9 cellular contexts compared by ENCODE assay signal in the genomic region with DNA sequence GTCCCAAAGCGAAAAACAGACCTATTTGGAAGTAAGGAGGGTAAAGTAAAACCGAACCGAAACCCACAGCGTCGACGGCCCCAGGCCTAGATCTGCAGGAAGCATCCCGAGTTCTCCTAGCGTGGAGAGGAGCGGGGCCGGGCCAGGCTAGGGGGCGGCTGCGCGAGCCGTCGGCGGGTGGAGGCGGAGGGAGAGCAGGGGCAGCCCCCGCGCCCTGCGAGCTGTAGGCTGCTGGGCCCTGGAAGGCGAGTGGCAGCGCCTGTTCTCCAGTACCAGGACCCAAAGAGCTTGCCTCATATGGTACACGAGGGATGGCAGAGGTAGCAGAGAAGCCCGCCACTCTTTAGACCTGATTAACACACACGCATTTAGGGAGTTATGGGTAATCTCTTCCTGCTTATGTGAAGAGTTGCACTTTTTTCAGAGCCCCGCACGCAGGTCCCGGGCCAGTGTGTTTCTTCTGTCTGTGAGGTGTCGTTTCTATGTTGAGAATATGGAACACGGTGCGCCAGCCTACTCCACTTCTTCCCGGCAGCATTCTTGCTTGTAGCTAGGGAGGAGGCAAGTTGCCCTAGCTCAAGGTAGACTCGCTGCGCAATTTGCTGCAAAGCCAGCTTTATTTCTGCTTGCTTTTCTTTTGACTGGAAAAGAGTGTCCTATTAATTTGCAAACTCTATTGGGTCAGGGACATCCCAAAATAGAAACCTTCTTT.
A peak's percentile ranks its signal among the peaks of the same experiment; 100 is the strongest.
DNase-seq lines count a peak whose midpoint lies in the region; ATAC-seq, FAIRE-seq and TF ChIP-seq lines count a peak whose summit lies in the region.
"Had no signal": no experiment of that assay in that cellular context is flagged by ENCODE, and none has a peak within 500 bp of the region (broad histone marks: within the 10 kb centered on the region; RNA-seq: fewer than 3 reads in every experiment).

No MANE protein-coding gene starts in this region.

- no peaks in the 10 kb centered on the region for H3K9me3 ChIP-seq in H9 (ENCODE audit: control insufficient read depth, low read depth, low read length)
- no peaks in the 10 kb centered on the region for H3K9me3 ChIP-seq in right cardiac atrium (ENCODE audit: control insufficient read depth, low read length)
- no peaks in the 10 kb centered on the region for H3K9me3 ChIP-seq in small intestine (ENCODE audit: control insufficient read depth, low read depth)

- H2BK20ac ChIP-seq in H9 (ENCODE audit: low read depth, low read length, poor library complexity, severe bottlenecking) = no peak overlapping the region

- H2BK12ac ChIP-seq in H9 (ENCODE audit: insufficient read length, low read depth, low read length) = no peak overlapping the region

- H3K4me1 ChIP-seq in H9 (ENCODE audit: insufficient read depth, low read length) (no peaks in the 10 kb centered on the region), right cardiac atrium (ENCODE audit: control insufficient read depth, insufficient read depth, low read length) (no peaks in the 10 kb centered on the region), small intestine (ENCODE audit: control insufficient read depth in 2 of 2, insufficient read depth in 1 of 2, low read depth in 1 of 2, low read length in 1 of 2) (peaks cover 0 to 3% of the 10 kb centered on the region in 2 donors)

- peak overlapping the region; percentile 35 for H3K4me3 ChIP-seq in right cardiac atrium (ENCODE audit: low read length)
- H3K4me3 ChIP-seq in small intestine (ENCODE audit: low read depth in 1 of 2, low read length in 2 of 2) = peak overlapping the region; percentile 2 to 35

- no peaks in the 10 kb centered on the region; the same call in 1 of the 2 replicates for H3K27me3 ChIP-seq in H9 (ENCODE audit: insufficient read depth, low read length)
- H3K27me3 ChIP-seq in right cardiac atrium (ENCODE audit: control insufficient read depth, insufficient read depth) = no peaks in the 10 kb centered on the region
- no peaks in the 10 kb centered on the region for H3K27me3 ChIP-seq in small intestine (ENCODE audit: control insufficient read depth in 2 of 2, insufficient read depth in 2 of 2, low read length in 2 of 2)

- TF ChIP-seq CTCF in H9 (conservative IDR thresholded peaks at IDR 0.05) (no peak), WTC11 (IDR thresholded peaks at IDR 0.05) (no peak)

- H3K4me3 Mint-ChIP-seq in H9 (peak overlapping the region in 1 of 2 experiments; percentile 46; a peak in 3 of 5 replicates), WTC11 (peak overlapping the region; percentile 51)

- H3K4me2 ChIP-seq in H9 (ENCODE audit: insufficient read depth, insufficient read length, low read length) = no peak overlapping the region
- H3K4me2 ChIP-seq: KMS-11 had no signal

- peaks cover 0 to 6% (median 0%) of the 10 kb centered on the region in 3 experiments; a peak in 2 of 7 replicates for H3K36me3 Mint-ChIP-seq in H9 (ENCODE audit: insufficient read depth in 1 of 3, low read depth in 3 of 3)
- H3K36me3 Mint-ChIP-seq in WTC11 = 0 out of 2 replicates have a peak, but pooled peaks cover 8% of the 10 kb centered on the region

- no peaks in the 10 kb centered on the region for H3K79me1 ChIP-seq in H9 (ENCODE audit: insufficient read depth, low read depth, low read length, poor library complexity, severe bottlenecking)

- no peak for FAIRE-seq in small intestine (lab: Jason Lieb, UNC)

- H2BK120ac ChIP-seq in H9 (ENCODE audit: low read depth, low read length, poor library complexity, severe bottlenecking) = no peak overlapping the region

- no peaks in the 10 kb centered on the region for H3K36me3 ChIP-seq in small intestine (ENCODE audit: control insufficient read depth in 2 of 2, insufficient read depth in 2 of 2, low read length in 2 of 2)

- H3K9ac ChIP-seq in H9 (ENCODE audit: extremely low read depth, insufficient read length, low read length) = no peak overlapping the region
- H3K9ac ChIP-seq: KMS-11 had no signal

- H4K8ac ChIP-seq in H9 (replicated peaks; ENCODE audit: insufficient read length, low read depth, low read length) = no peak overlapping the region

- intact Hi-C loops in right cardiac atrium (cut with DNase I) = no loop called here

- H3K4me1 Mint-ChIP-seq in H9 = no peaks in the 10 kb centered on the region; a peak in 1 of 4 replicates
- H3K4me1 Mint-ChIP-seq in WTC11 = peaks cover 5% of the 10 kb centered on the region; the same call in 1 of the 2 replicates

- POLR2A ChIA-PET in WTC11 (lab: Charles Lee) = no interaction called here

- no peak overlapping the region for H4K91ac ChIP-seq in H9 (ENCODE audit: insufficient read length, low read depth, low read length)

- H3K23me2 ChIP-seq in H9 (ENCODE audit: insufficient read length, low read depth, low read length, poor library complexity, severe bottlenecking) = peaks cover 4% of the 10 kb centered on the region

- H3K79me2 ChIP-seq in H9 (ENCODE audit: insufficient read depth, low read length) = no peaks in the 10 kb centered on the region

- H2BK15ac ChIP-seq in H9 (ENCODE audit: low read depth, low read length) = no peak overlapping the region

- H3T11ph ChIP-seq in H9 (ENCODE audit: low read length) = no peak overlapping the region

- no CpG with 5 or more reads among the region's 34 CpGs for WGBS in H9 (ENCODE audit: extremely low coverage, insufficient read length, low lambda C conversion rate)
- WGBS in right cardiac atrium = 47% methylated on average over 34 of the region's 34 CpGs
- 60 to 79% (median 71%) methylated on average over 33 to 34 of the region's 34 CpGs for WGBS in small intestine, 3 donors

- no peak overlapping the region for H3K56ac ChIP-seq in H9 (ENCODE audit: insufficient read length, low read depth, low read length)

- no peak overlapping the region for H3K18ac ChIP-seq in H9 (ENCODE audit: insufficient read length, low read depth, low read length)

- H3K9me3 Mint-ChIP-seq in H9 = no peaks in the 10 kb centered on the region; a peak in 1 of 5 replicates
- peaks cover 17% of the 10 kb centered on the region for H3K9me3 Mint-ChIP-seq in WTC11

- H2BK5ac ChIP-seq in H9 (ENCODE audit: insufficient read length, low read length) = no peak overlapping the region

- no peak overlapping the region for H3K4ac ChIP-seq in H9 (ENCODE audit: low read depth, low read length)

- no peak overlapping the region for H3K27ac Mint-ChIP-seq in H9
- H3K27ac Mint-ChIP-seq in WTC11 = no peak overlapping the region

- H3K27me3 Mint-ChIP-seq in H9 (ENCODE audit: low read depth) = peaks cover 10% of the 10 kb centered on the region
- H3K27me3 Mint-ChIP-seq in WTC11 (ENCODE audit: low read depth) = peaks cover 54% of the 10 kb centered on the region

- no peak overlapping the region for H3K14ac ChIP-seq in H9 (ENCODE audit: insufficient read depth, low read length)

- DNase-seq in H9 (peak; percentile 64), WTC11 (ENCODE audit: low spot score) (peak; percentile 55), right cardiac atrium (no peak), small intestine (no peak), SIG-M5 treated with dmso at 0.1 percent for 504 hours (lab: John Stamatoyannopoulos, UW; ENCODE audit: unreplicated experiment) (no peak), SW480 (ENCODE audit: low spot score) (no peak), NOMO-1 treated with DMSO at 0.1 percent for 48 hours (lab: John Stamatoyannopoulos, UW; ENCODE audit: unreplicated experiment) (no peak)

- ATAC-seq in WTC11 (peak; percentile 82), right cardiac atrium (peak in 1 of 2 donors; percentile 40), HG03139 (IDR thresholded peaks at IDR 0.05; ENCODE audit: unreplicated experiment) (no peak)

- H3K27ac ChIP-seq in H9 (ENCODE audit: insufficient read length, low read depth, low read length) = no peak overlapping the region
- H3K27ac ChIP-seq in right cardiac atrium (ENCODE audit: low read length) = no peak overlapping the region
- H3K27ac ChIP-seq in small intestine (ENCODE audit: low read depth in 1 of 2, low read length in 1 of 2) = no peak overlapping the region
- H3K27ac ChIP-seq: KMS-11 had no signal

- no peak overlapping the region for H3K23ac ChIP-seq in H9 (ENCODE audit: insufficient read length, low read depth, low read length)

- CTCF ChIA-PET in WTC11 (lab: Charles Lee) = interaction anchor here (1.3 to 3.7 kb wide), 4 partner anchors 13 to 267 kb away, joined by 4 to 44 read pairs (median 6); partner anchors contain the start of gene SOS1

- no peak overlapping the region for H2AK5ac ChIP-seq in H9 (ENCODE audit: insufficient read length, low read length)

- H4K5ac ChIP-seq in H9 (ENCODE audit: insufficient read length, low read depth, low read length) = no peak overlapping the region

- no peaks in the 10 kb centered on the region for H4K20me1 ChIP-seq in H9 (ENCODE audit: control insufficient read depth, insufficient read depth, insufficient read length)

- H2AFZ ChIP-seq in H9 (ENCODE audit: low read length) = no peak overlapping the region

TF ChIP-seq in WTC11, 78 proteins besides CTCF, POLR2A, EP300 and RAD21 (continues in another document):
- TF ChIP-seq TEAD1 (CRISPR knock-in tag; IDR thresholded peaks at IDR 0.05) = peak; percentile 7; the same call in 1 of the 2 replicates
- no peak for TF ChIP-seq GABPB1 (CRISPR knock-in tag; IDR thresholded peaks at IDR 0.05)
- TF ChIP-seq, protein P1, sequence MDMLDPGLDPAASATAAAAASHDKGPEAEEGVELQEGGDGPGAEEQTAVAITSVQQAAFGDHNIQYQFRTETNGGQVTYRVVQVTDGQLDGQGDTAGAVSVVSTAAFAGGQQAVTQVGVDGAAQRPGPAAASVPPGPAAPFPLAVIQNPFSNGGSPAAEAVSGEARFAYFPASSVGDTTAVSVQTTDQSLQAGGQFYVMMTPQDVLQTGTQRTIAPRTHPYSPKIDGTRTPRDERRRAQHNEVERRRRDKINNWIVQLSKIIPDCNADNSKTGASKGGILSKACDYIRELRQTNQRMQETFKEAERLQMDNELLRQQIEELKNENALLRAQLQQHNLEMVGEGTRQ (CRISPR knock-in tag; IDR thresholded peaks at IDR 0.05) = no peak
- no peak for TF ChIP-seq MXD4 (CRISPR knock-in tag; IDR thresholded peaks at IDR 0.05; ENCODE audit: borderline replicate concordance)
- peak; percentile 2; the same call in 1 of the 2 replicates for TF ChIP-seq ZBTB21 (CRISPR knock-in tag; IDR thresholded peaks at IDR 0.05; ENCODE audit: borderline replicate concordance)
- 0 out of 2 replicates have a peak, but pooled peaks have one; percentile 0 for TF ChIP-seq CREM (CRISPR knock-in tag; IDR thresholded peaks at IDR 0.05)
- TF ChIP-seq ATF1 (CRISPR knock-in tag; IDR thresholded peaks at IDR 0.05) = peak; percentile 5; the same call in 1 of the 2 replicates
- TF ChIP-seq, protein P2, sequence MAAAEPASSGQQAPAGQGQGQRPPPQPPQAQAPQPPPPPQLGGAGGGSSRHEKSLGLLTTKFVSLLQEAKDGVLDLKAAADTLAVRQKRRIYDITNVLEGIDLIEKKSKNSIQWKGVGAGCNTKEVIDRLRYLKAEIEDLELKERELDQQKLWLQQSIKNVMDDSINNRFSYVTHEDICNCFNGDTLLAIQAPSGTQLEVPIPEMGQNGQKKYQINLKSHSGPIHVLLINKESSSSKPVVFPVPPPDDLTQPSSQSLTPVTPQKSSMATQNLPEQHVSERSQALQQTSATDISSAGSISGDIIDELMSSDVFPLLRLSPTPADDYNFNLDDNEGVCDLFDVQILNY (CRISPR knock-in tag; IDR thresholded peaks at IDR 0.05) = peak; percentile 11; the same call in 1 of the 2 replicates

Comparison
In these comparisons a context has a peak if more than half of its experiments do, and no peak if none do; other contexts are left out.
1. DNase-seq: peak in H9 (single experiment) and WTC11 (single experiment); none in right cardiac atrium (0 of 3), small intestine (single experiment), SIG-M5 treated with dmso at 0.1 percent for 504 hours (single experiment), SW480 (single experiment) and NOMO-1 treated with DMSO at 0.1 percent for 48 hours (single experiment).